ENCODE assay signal across 13 cellular contexts in genomic region chr5:67038817-67039603, GRCh38.
A peak's percentile ranks its signal among the peaks of the same experiment; 100 is the strongest.
DNase-seq lines count a peak whose midpoint lies in the region; ATAC-seq, FAIRE-seq and TF ChIP-seq lines count a peak whose summit lies in the region.
"Had no signal": no experiment of that assay in that cellular context is flagged by ENCODE, and none has a peak within 500 bp of the region (broad histone marks: within the 10 kb centered on the region; RNA-seq: fewer than 3 reads in every experiment).

No MANE protein-coding gene starts in this region.

- in situ Hi-C loops in HAP-1 (cut with MboI; ENCODE audit: low sequenced_read_pairs): no loop called here

- peak; percentile 46 to 91 for DNase-seq in HAP-1 (ENCODE audit: low spot score in 2 of 2)
- DNase-seq in glomerular visceral epithelial cell (ENCODE audit: extremely low spot score): peak; percentile 56
- DNase-seq in renal cortical epithelial cell (ENCODE audit: low read depth): peak; percentile 75
- no peak for DNase-seq in D721Med (ENCODE audit: insufficient read length, low spot score)
- DNase-seq: activated CD4-positive, alpha-beta T cell treated with anti-CD3 and anti-CD28 coated beads, Interleukin-2, amount 50 U/mL, for 1 hour; adrenal gland; esophagus squamous epithelium; KBM-7; small intestine had no signal

- no peaks in the 10 kb centered on the region for H3K27me3 ChIP-seq in HAP-1 (ENCODE audit: low read depth)
- H3K27me3 ChIP-seq: adrenal gland, esophagus squamous epithelium had no signal

- H3K36me3 ChIP-seq in HAP-1 (replicated peaks): no peaks in the 10 kb centered on the region
- H3K36me3 ChIP-seq: adrenal gland had no signal

- FAIRE-seq in D721Med (lab: Jason Lieb, UNC): no peak
- FAIRE-seq: small intestine had no signal

- H3K4me1 ChIP-seq in HAP-1: peaks cover 33% of the 10 kb centered on the region

- peak overlapping the region; percentile 75 for H3K27ac Mint-ChIP-seq in activated T-helper 17 cell treated with anti-CD3 and anti-CD28 coated beads, Interleukin-2, amount 50 U/mL, for 72 hours

- peak; percentile 77 for ATAC-seq in activated T-helper 17 cell treated with anti-CD3 and anti-CD28 coated beads, Interleukin-2, amount 50 U/mL, for 72 hours (replicated peaks)
- ATAC-seq in GM18502 (IDR thresholded peaks at IDR 0.05; ENCODE audit: poor library complexity, unreplicated experiment): no peak
- no peak for ATAC-seq in HG02885 (IDR thresholded peaks at IDR 0.05; ENCODE audit: poor library complexity, unreplicated experiment)

- TF ChIP-seq CTCF in D721Med (IDR thresholded peaks at IDR 0.05; ENCODE audit: insufficient read depth, missing control alignments): no peak

- peak overlapping the region; percentile 41 for H3K4me3 Mint-ChIP-seq in activated T-helper 17 cell treated with anti-CD3 and anti-CD28 coated beads, Interleukin-2, amount 50 U/mL, for 72 hours

- H3K9me3 ChIP-seq in HAP-1: no peaks in the 10 kb centered on the region
- H3K9me3 ChIP-seq: adrenal gland, esophagus squamous epithelium had no signal

- H3K27me3 Mint-ChIP-seq in activated T-helper 17 cell treated with anti-CD3 and anti-CD28 coated beads, Interleukin-2, amount 50 U/mL, for 72 hours: no peaks in the 10 kb centered on the region

- no peaks in the 10 kb centered on the region for H3K9me3 Mint-ChIP-seq in activated T-helper 17 cell treated with anti-CD3 and anti-CD28 coated beads, Interleukin-2, amount 50 U/mL, for 72 hours

- no peak overlapping the region for H3K4me3 ChIP-seq in HAP-1
- H3K4me3 ChIP-seq: adrenal gland, esophagus squamous epithelium, SK-N-MC had no signal

- H3K4me1 Mint-ChIP-seq in activated T-helper 17 cell treated with anti-CD3 and anti-CD28 coated beads, Interleukin-2, amount 50 U/mL, for 72 hours: peaks cover 34% of the 10 kb centered on the region

- peaks cover 39% of the 10 kb centered on the region for H3K36me3 Mint-ChIP-seq in activated T-helper 17 cell treated with anti-CD3 and anti-CD28 coated beads, Interleukin-2, amount 50 U/mL, for 72 hours (ENCODE audit: low read depth)
